Comparison of ENCODE assay signal across 10 cellular contexts in genomic region chr22:36360011-36360410, GRCh38. TPM values are rescaled to one million over a fixed set of nuclear protein-coding genes. Genes with fewer than 3 reads are reported as not detected.
DNase-seq lines count a peak whose midpoint lies in the region; ATAC-seq and TF ChIP-seq lines count a peak whose summit lies in the region.
"Had no signal": no experiment of that assay in that cellular context is flagged by ENCODE, and none has a peak within 500 bp of the region (broad histone marks: within the 10 kb centered on the region; RNA-seq: fewer than 3 reads in every experiment).

No MANE protein-coding gene starts in this region.

- no peaks in the 10 kb centered on the region for H3K27me3 Mint-ChIP-seq in activated naive CD8-positive, alpha-beta T cell treated with anti-CD3 and anti-CD28 coated beads, Interleukin-2, amount 50 U/mL, for 24 hours
- no peaks in the 10 kb centered on the region for H3K27me3 Mint-ChIP-seq in memory B cell

- peak overlapping the region; percentile 96 for H3K27ac Mint-ChIP-seq in activated naive CD8-positive, alpha-beta T cell treated with anti-CD3 and anti-CD28 coated beads, Interleukin-2, amount 50 U/mL, for 24 hours
- peak overlapping the region; percentile 94 for H3K27ac Mint-ChIP-seq in memory B cell

- 76 to 82% (median 78%) methylated on average over 3 of the region's 3 CpGs for WGBS in ovary, 3 donors

- no peaks in the 10 kb centered on the region for H3K27me3 ChIP-seq in tibial artery
- H3K27me3 ChIP-seq in ovary, result no peaks in the 10 kb centered on the region

- H3K36me3 ChIP-seq in tibial artery (peaks cover 0 to 6% (median 0%) of the 10 kb centered on the region in 3 donors), ovary (no peaks in the 10 kb centered on the region)

- peak; percentile 2 for ATAC-seq in Right ventricle myocardium superior (ENCODE audit: poor library complexity)
- no peak for ATAC-seq in left ventricle myocardium superior
- ATAC-seq in activated naive CD8-positive, alpha-beta T cell treated with anti-CD3 and anti-CD28 coated beads, Interleukin-2, amount 50 U/mL, for 24 hours, result no peak
- ATAC-seq in memory B cell (ENCODE audit: low read depth), result no peak
- ATAC-seq in HG02763 (IDR thresholded peaks at IDR 0.05; ENCODE audit: unreplicated experiment), result no peak

- DNase-seq in Right ventricle myocardium superior (no peak), left ventricle myocardium superior (no peak), memory B cell (ENCODE audit: low spot score in 2 of 2) (no peak), tibial artery (no peak), NOMO-1 treated with DMSO at 0.1 percent for 48 hours (lab: John Stamatoyannopoulos, UW; ENCODE audit: unreplicated experiment) (no peak), ovary (no peak)
- DNase-seq in activated naive CD8-positive, alpha-beta T cell treated with anti-CD3 and anti-CD28 coated beads, Interleukin-2, amount 50 U/mL, for 24 hours, result no peak

- H3K36me3 Mint-ChIP-seq in activated naive CD8-positive, alpha-beta T cell treated with anti-CD3 and anti-CD28 coated beads, Interleukin-2, amount 50 U/mL, for 24 hours (ENCODE audit: low read depth), result peaks cover 58% of the 10 kb centered on the region
- peaks cover 23% of the 10 kb centered on the region for H3K36me3 Mint-ChIP-seq in memory B cell

- TF ChIP-seq CTCF in tibial artery (IDR thresholded peaks at IDR 0.05), result no peak
- no peak for TF ChIP-seq CTCF in ovary (IDR thresholded peaks at IDR 0.05)

- H3K9me3 ChIP-seq in tibial artery (no peaks in the 10 kb centered on the region), ovary (no peaks in the 10 kb centered on the region)

- intact Hi-C loops in Right ventricle myocardium superior (cut with DNase I) (no loop called here), left ventricle myocardium superior (cut with micrococcal nuclease) (no loop called here), tibial artery (cut with DNase I; ENCODE audit: low total_unique reads) (no loop called here), ovary (cut with DNase I) (no loop called here)

- no peak overlapping the region for H3K4me3 Mint-ChIP-seq in activated naive CD8-positive, alpha-beta T cell treated with anti-CD3 and anti-CD28 coated beads, Interleukin-2, amount 50 U/mL, for 24 hours
- H3K4me3 Mint-ChIP-seq in memory B cell, result peak overlapping the region; percentile 68

- H3K27ac ChIP-seq in tibial artery (peak overlapping the region; percentile 95), ovary (no peak overlapping the region)
- H3K27ac ChIP-seq: C4-2B had no signal

- H3K4me1 ChIP-seq in tibial artery (peaks cover 5 to 100% (median 96%) of the 10 kb centered on the region in 4 donors), ovary (ENCODE audit: insufficient read depth) (peaks cover 42% of the 10 kb centered on the region)

- no peaks in the 10 kb centered on the region for H3K9me3 Mint-ChIP-seq in activated naive CD8-positive, alpha-beta T cell treated with anti-CD3 and anti-CD28 coated beads, Interleukin-2, amount 50 U/mL, for 24 hours
- no peaks in the 10 kb centered on the region for H3K9me3 Mint-ChIP-seq in memory B cell

- no peak for TF ChIP-seq POLR2A in ovary (IDR thresholded peaks at IDR 0.05)

- no peak for TF ChIP-seq EP300 in ovary (IDR thresholded peaks at IDR 0.05)

- H3K4me1 Mint-ChIP-seq in activated naive CD8-positive, alpha-beta T cell treated with anti-CD3 and anti-CD28 coated beads, Interleukin-2, amount 50 U/mL, for 24 hours, result peaks cover 100% of the 10 kb centered on the region
- H3K4me1 Mint-ChIP-seq in memory B cell, result peaks cover 82% of the 10 kb centered on the region

- H3K4me3 ChIP-seq in tibial artery (no peak overlapping the region), ovary (no peak overlapping the region)
- H3K4me3 ChIP-seq: skin epidermis had no signal

RNA-seq across cellular contexts. Expression of gene MYH9, which starts 27.8 kb away (rescaled TPM):
- 138 TPM for total RNA-seq in Right ventricle myocardium superior
- total RNA-seq in left ventricle myocardium superior, result 161 TPM
- 100 to 1,000 TPM; 128 to 452 (median 348) TPM for total RNA-seq in ovary
- 100 to 1,000 TPM; 196 to 530 TPM for polyA plus RNA-seq in ovary

Comparison
In these comparisons a context has a peak if more than half of its experiments do, and no peak if none do; other contexts are left out.
1. H3K27ac ChIP-seq: peak in tibial artery (2 of 2); none in ovary (0 of 2).